ENCODE assay signal across 8 cellular contexts in genomic region chr1:201703646-201704438, GRCh38.
DNase-seq lines count a peak whose midpoint lies in the region; ATAC-seq and TF ChIP-seq lines count a peak whose summit lies in the region.

No MANE protein-coding gene starts in this region.

- peak; percentile 58 for ATAC-seq in GM19397 (IDR thresholded peaks at IDR 0.05; ENCODE audit: unreplicated experiment)
- ATAC-seq in right cardiac atrium, result peak; percentile 91 to 92
- ATAC-seq in aorta (ENCODE audit: low FRiP score), result peak; percentile 93

- H3K4me1 ChIP-seq in ascending aorta (peaks cover 3 to 14% of the 10 kb centered on the region in 2 donors), right cardiac atrium (ENCODE audit: control insufficient read depth, insufficient read depth, low read length) (peaks cover 5% of the 10 kb centered on the region), aorta (ENCODE audit: control insufficient read depth in 1 of 2, insufficient read depth in 2 of 2, low read length in 2 of 2) (no peaks in the 10 kb centered on the region)

- H3K36me3 ChIP-seq in ascending aorta (no peaks in the 10 kb centered on the region), aorta (ENCODE audit: control insufficient read depth in 1 of 2, insufficient read depth in 2 of 2, low read length in 1 of 2) (no peaks in the 10 kb centered on the region)

- H3K27ac ChIP-seq in ascending aorta, result peak overlapping the region; percentile 57 to 61
- H3K27ac ChIP-seq in right cardiac atrium (ENCODE audit: low read length), result peak overlapping the region; percentile 68
- no peak overlapping the region for H3K27ac ChIP-seq in aorta (ENCODE audit: low read depth in 1 of 2, low read length in 2 of 2)

- intact Hi-C loops in ascending aorta (cut with DNase I), result loop anchor here (1.0 kb wide), 2 partner anchors 145 to 174 kb away; no protein-coding TSS in a partner anchor
- intact Hi-C loops in right cardiac atrium (cut with DNase I), result loop anchor here (1.0 to 5.0 kb wide), 3 partner anchors 142 to 145 kb away; no protein-coding TSS in a partner anchor
- intact Hi-C loops in aorta (cut with DNase I), result loop anchor here (1.0 to 2.0 kb wide), 3 partner anchors 144 to 173 kb away; no protein-coding TSS in a partner anchor

- peak; percentile 83 for DNase-seq in AG08396 (ENCODE audit: low spot score)
- peak; percentile 78 for DNase-seq in NCI-H146 (lab: John Stamatoyannopoulos, UW)
- DNase-seq in T-helper 2 cell, result peak in 4 of 5 experiments; percentile 25 to 59 (median 36)
- DNase-seq in ascending aorta (ENCODE audit: low spot score in 2 of 2), result peak in 1 of 2 donors; percentile 89
- DNase-seq in right cardiac atrium, result peak; percentile 89 to 94 (median 94)
- peak; percentile 93 for DNase-seq in retina
- DNase-seq in aorta, result peak; percentile 88 to 95

- H3K4me3 ChIP-seq in ascending aorta (no peak overlapping the region), right cardiac atrium (ENCODE audit: low read length) (no peak overlapping the region), aorta (ENCODE audit: low read length in 2 of 2) (no peak overlapping the region)

- H3K27me3 ChIP-seq in ascending aorta (no peaks in the 10 kb centered on the region), right cardiac atrium (ENCODE audit: control insufficient read depth, insufficient read depth) (no peaks in the 10 kb centered on the region), aorta (ENCODE audit: control insufficient read depth in 1 of 2, insufficient read depth in 2 of 2, low read length in 1 of 2) (no peaks in the 10 kb centered on the region)

- H3K9me3 ChIP-seq in ascending aorta, result no peaks in the 10 kb centered on the region
- no peaks in the 10 kb centered on the region for H3K9me3 ChIP-seq in right cardiac atrium (ENCODE audit: control insufficient read depth, low read length)
- no peaks in the 10 kb centered on the region for H3K9me3 ChIP-seq in aorta (ENCODE audit: control insufficient read depth, low read length)

- peak; percentile 95 to 97 (median 96) for TF ChIP-seq CTCF in ascending aorta (IDR thresholded peaks at IDR 0.05)

- 24% methylated on average over 23 of the region's 23 CpGs for WGBS in right cardiac atrium
- whole genome bisulfite sequencing in aorta, 2 donors, result 18 to 20% methylated on average over 23 of the region's 23 CpGs

Comparison
In these comparisons a context has a peak if more than half of its experiments do, and no peak if none do; other contexts are left out.
1. H3K27ac ChIP-seq: peak in ascending aorta (2 of 2) and right cardiac atrium (single experiment); none in aorta (0 of 2).
2. Peak in every context shown above with its lines, with median percentiles within 50 percentile points of each other: ATAC-seq.